9 cellular contexts compared by ENCODE assay signal in the genomic region with DNA sequence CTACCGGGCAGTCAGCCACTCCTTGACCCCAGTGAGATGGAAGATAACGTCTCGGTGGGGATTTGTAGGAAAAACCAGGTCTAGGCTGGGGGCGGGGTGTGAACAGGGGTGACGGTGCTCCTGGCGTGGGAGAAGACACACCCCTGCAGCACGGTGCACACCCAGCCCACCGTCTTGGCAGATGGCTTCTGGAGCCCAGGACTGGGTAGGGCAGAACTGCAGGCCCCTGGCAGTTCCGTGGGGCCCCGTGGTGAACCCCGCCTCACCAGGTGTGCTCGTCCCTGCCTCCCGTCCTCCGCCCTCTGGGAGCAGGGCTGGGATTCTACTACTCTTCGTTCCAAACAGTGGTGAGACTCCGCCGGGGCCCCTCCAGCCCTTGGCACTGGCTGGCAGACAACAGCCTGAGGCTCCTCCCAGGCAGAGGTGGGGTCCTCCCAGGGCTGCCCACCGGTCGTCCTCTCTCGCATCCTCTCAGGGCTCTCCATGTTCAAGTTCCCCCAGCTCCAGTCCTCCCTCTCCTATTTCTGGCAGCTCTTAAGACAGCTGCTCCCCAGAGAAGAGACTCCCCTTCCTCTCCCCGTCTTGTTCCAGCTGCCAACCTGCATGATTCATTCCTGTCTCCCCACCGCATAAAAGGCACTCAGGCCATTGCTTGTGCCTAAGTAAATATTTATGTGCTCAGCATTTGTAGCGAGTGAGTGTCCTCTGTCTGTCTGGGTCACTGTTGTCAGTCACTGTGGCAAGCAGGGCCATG.
DNase-seq lines count a peak whose midpoint lies in the region; ATAC-seq and TF ChIP-seq lines count a peak whose summit lies in the region.
"Had no signal": no experiment of that assay in that cellular context is flagged by ENCODE, and none has a peak within 500 bp of the region (broad histone marks: within the 10 kb centered on the region; RNA-seq: fewer than 3 reads in every experiment).

No MANE protein-coding gene starts in this region.

- no peak for TF ChIP-seq EP300 in tibial nerve (IDR thresholded peaks at IDR 0.05)

- peaks cover 13% of the 10 kb centered on the region for H3K9me3 Mint-ChIP-seq in neural progenitor cell

- WGBS in tibial nerve, 2 donors: 55 to 59% methylated on average over 23 of the region's 23 CpGs

- ATAC-seq in GM21825 (IDR thresholded peaks at IDR 0.05; ENCODE audit: unreplicated experiment): no peak

- no peaks in the 10 kb centered on the region for H4K20me1 ChIP-seq in neural progenitor cell (ENCODE audit: low read depth)

- H3K36me3 Mint-ChIP-seq in neural progenitor cell: peaks cover 1% of the 10 kb centered on the region

- no peaks in the 10 kb centered on the region for H3K79me2 ChIP-seq in neural progenitor cell (ENCODE audit: low read depth)

- H3K4me1 ChIP-seq in neural progenitor cell (peaks cover 27% of the 10 kb centered on the region), tibial nerve (peaks cover 0 to 8% (median 5%) of the 10 kb centered on the region in 4 donors)

- peaks cover 11% of the 10 kb centered on the region for H3F3A ChIP-seq in neural progenitor cell (ENCODE audit: low read depth)

- H3K4me3 ChIP-seq in cardiac fibroblast (replicated peaks in 1 of 2; ENCODE audit: low read depth in 2 of 2, low read length in 2 of 2) (peak overlapping the region in 1 of 2 donors; percentile 4), neural progenitor cell (no peak overlapping the region), tibial nerve (no peak overlapping the region)
- H3K4me3 ChIP-seq: heart right ventricle had no signal

- H3K27me3 ChIP-seq in neural progenitor cell (no peaks in the 10 kb centered on the region), tibial nerve (peaks cover 0 to 15% of the 10 kb centered on the region in 2 donors)

- no peak for TF ChIP-seq CTCF in cardiac fibroblast (IDR thresholded peaks at IDR 0.05; ENCODE audit: low read depth, low read length)
- no peak for TF ChIP-seq CTCF in neural progenitor cell (IDR thresholded peaks at IDR 0.05)
- no peak for TF ChIP-seq CTCF in tibial nerve (IDR thresholded peaks at IDR 0.05)

- no peak overlapping the region for H3K9ac ChIP-seq in neural progenitor cell

- H3K9me3 ChIP-seq in neural progenitor cell (ENCODE audit: low read depth): peaks cover 6% of the 10 kb centered on the region
- H3K9me3 ChIP-seq in tibial nerve: peaks cover 0 to 19% (median 0%) of the 10 kb centered on the region in 4 donors

- H3K27ac ChIP-seq in neural progenitor cell (no peak overlapping the region), tibial nerve (no peak overlapping the region)
- H3K27ac ChIP-seq: heart right ventricle had no signal

- peak overlapping the region; percentile 19 for H3K27ac Mint-ChIP-seq in neural progenitor cell

- TF ChIP-seq POLR2A in tibial nerve (IDR thresholded peaks at IDR 0.05): no peak

- H3K27me3 Mint-ChIP-seq in neural progenitor cell (ENCODE audit: insufficient read depth, low read depth): peaks cover 15% of the 10 kb centered on the region

- H3K36me3 ChIP-seq in neural progenitor cell: no peaks in the 10 kb centered on the region
- no peaks in the 10 kb centered on the region for H3K36me3 ChIP-seq in tibial nerve
- H3K36me3 ChIP-seq: heart right ventricle had no signal

- no peak overlapping the region for H3K4me3 Mint-ChIP-seq in neural progenitor cell

- no peak overlapping the region for H3K4me2 ChIP-seq in neural progenitor cell

- DNase-seq in EH (ENCODE audit: low read depth) (peak; percentile 89), NCI-H2029 treated with DMSO at 0.1 percent for 48 hours (lab: John Stamatoyannopoulos, UW) (peak; percentile 38), cardiac fibroblast (ENCODE audit: low read depth in 2 of 2) (peak; percentile 65 to 94), neural progenitor cell (ENCODE audit: low spot score) (no peak), C1 segment of cervical spinal cord (lab: John Stamatoyannopoulos, UW) (no peak), cerebellar cortex (ENCODE audit: low spot score) (no peak), tibial nerve (ENCODE audit: low spot score in 2 of 2) (no peak)
- DNase-seq: heart right ventricle had no signal

- peaks cover 27% of the 10 kb centered on the region for H3K4me1 Mint-ChIP-seq in neural progenitor cell

- H2AFZ ChIP-seq in neural progenitor cell (replicated peaks): no peak overlapping the region

Comparison
In these comparisons a context has a peak if more than half of its experiments do, and no peak if none do; other contexts are left out.
1. DNase-seq: peak in EH (single experiment), NCI-H2029 treated with DMSO at 0.1 percent for 48 hours (single experiment) and cardiac fibroblast (2 of 2); none in neural progenitor cell (single experiment), C1 segment of cervical spinal cord (0 of 14), cerebellar cortex (single experiment) and tibial nerve (0 of 2).